ENCODE assay signal across 8 cellular contexts in genomic region chr10:27242951-27243551, GRCh38.
DNase-seq lines count a peak whose midpoint lies in the region; ATAC-seq and TF ChIP-seq lines count a peak whose summit lies in the region.

No MANE protein-coding gene starts in this region.

- no peaks in the 10 kb centered on the region for H3K27me3 ChIP-seq in MM.1S (replicated peaks; ENCODE audit: insufficient read depth, low read length)

- no peak for TF ChIP-seq CTCF in MM.1S (IDR thresholded peaks at IDR 0.05; ENCODE audit: low read length)

- H3K4me2 ChIP-seq in MM.1S (ENCODE audit: low read depth, low read length): peak overlapping the region; percentile 86

- ATAC-seq in GM21723 (IDR thresholded peaks at IDR 0.05; ENCODE audit: unreplicated experiment) (peak; percentile 46), HG03469 (IDR thresholded peaks at IDR 0.05; ENCODE audit: unreplicated experiment) (no peak)

- peak overlapping the region; percentile 84 for H2AFZ ChIP-seq in MM.1S (ENCODE audit: low read length)

- peak overlapping the region; percentile 81 for H3K4me3 ChIP-seq in MM.1S (ENCODE audit: low read length)

- H3K9me3 ChIP-seq in MM.1S (replicated peaks; ENCODE audit: insufficient read depth, low read length): no peaks in the 10 kb centered on the region

- H3K9me2 ChIP-seq in MM.1S (replicated peaks; ENCODE audit: insufficient read depth, low read length): no peaks in the 10 kb centered on the region

- DNase-seq in ELR (ENCODE audit: low read depth): peak; percentile 80
- DNase-seq in MM.1S: peak; percentile 82
- peak; percentile 49 to 83 (median 62) for DNase-seq in T-helper 1 cell
- peak; percentile 77 for DNase-seq in astrocyte of the hippocampus (ENCODE audit: low read depth, low spot score)
- peak in 38 of 51 donors; percentile 6 to 81 (median 40) for DNase-seq in hypothalamus (lab: John Stamatoyannopoulos, UW)
- DNase-seq in putamen (ENCODE audit: low spot score): peak; percentile 83

- peak overlapping the region; percentile 83 for H3K9ac ChIP-seq in MM.1S (ENCODE audit: low read length)

- H3K36me3 ChIP-seq in MM.1S (replicated peaks; ENCODE audit: insufficient read depth, low read length): no peaks in the 10 kb centered on the region

- H3K79me2 ChIP-seq in MM.1S (ENCODE audit: low read length): peaks cover 25% of the 10 kb centered on the region

- peaks cover 6% of the 10 kb centered on the region; the same call in 1 of the 2 replicates for H3K4me1 ChIP-seq in MM.1S (ENCODE audit: low read length)

- H4K20me1 ChIP-seq in MM.1S (ENCODE audit: insufficient read depth, low read length): no peaks in the 10 kb centered on the region

- peaks cover 29% of the 10 kb centered on the region for H3F3A ChIP-seq in MM.1S (ENCODE audit: insufficient read depth, low read length)

- peak overlapping the region; percentile 76 for H3K27ac ChIP-seq in MM.1S (ENCODE audit: low read length)
